ENCODE assay signal across 12 cellular contexts in the genomic region with DNA sequence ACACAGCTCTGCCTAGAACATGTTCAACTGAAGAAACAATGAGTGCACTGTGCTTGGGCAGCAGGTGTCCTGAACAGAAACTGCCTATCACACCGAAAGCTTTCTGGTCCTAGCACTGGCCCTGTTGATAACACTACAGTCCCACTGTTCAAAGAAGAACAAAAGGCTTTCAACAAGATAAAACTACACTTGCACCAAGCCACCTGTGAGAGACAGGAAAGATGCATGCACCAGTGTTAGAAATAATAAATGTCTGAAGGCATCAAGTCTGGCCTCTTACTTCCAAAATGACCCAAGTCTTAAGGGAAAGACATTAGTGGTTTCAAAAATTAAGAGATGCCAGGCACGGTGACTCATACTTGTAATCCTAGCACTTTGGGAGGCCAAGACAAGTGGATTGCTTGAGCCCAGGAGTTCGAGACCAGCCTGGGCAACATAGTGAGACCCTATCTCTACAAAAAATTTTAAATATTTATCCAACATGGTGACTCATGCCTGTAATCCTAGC.
DNase-seq lines count a peak whose midpoint lies in the region; ATAC-seq and TF ChIP-seq lines count a peak whose summit lies in the region.
"Had no signal": no experiment of that assay in that cellular context is flagged by ENCODE, and none has a peak within 500 bp of the region (broad histone marks: within the 10 kb centered on the region; RNA-seq: fewer than 3 reads in every experiment).

No MANE protein-coding gene starts in this region.

- no peak overlapping the region for H2BK12ac ChIP-seq in neuronal stem cell (ENCODE audit: low read length)

- no peak for TF ChIP-seq POLR2A in adrenal gland (IDR thresholded peaks at IDR 0.05)

- H3K27ac Mint-ChIP-seq in Caco-2 (ENCODE audit: unreplicated experiment) (peak overlapping the region; percentile 58), GM23338 (no peak overlapping the region)
- H3K27ac Mint-ChIP-seq: activated CD8-positive, alpha-beta T cell treated with anti-CD3 and anti-CD28 coated beads, Interleukin-2, amount 10 ng/mL, durations not matched to agents 7 days and 5 days had no signal

- H3K9me3 ChIP-seq in Caco-2 (no peaks in the 10 kb centered on the region), ectodermal cell (ENCODE audit: control insufficient read depth, low read length) (no peaks in the 10 kb centered on the region), neuronal stem cell (replicated peaks in 1 of 2; ENCODE audit: control insufficient read depth in 2 of 2, insufficient read depth in 1 of 2, low read depth in 1 of 2, low read length in 2 of 2) (no peaks in the 10 kb centered on the region), adrenal gland (replicated peaks in 1 of 3) (no peaks in the 10 kb centered on the region)

- H3K36me3 Mint-ChIP-seq in Caco-2 (ENCODE audit: insufficient read depth, unreplicated experiment) (peaks cover 34% of the 10 kb centered on the region), GM23338 (ENCODE audit: low read depth) (peaks cover 12% of the 10 kb centered on the region)

- H3K9me3 Mint-ChIP-seq in Caco-2 (ENCODE audit: unreplicated experiment) (no peaks in the 10 kb centered on the region), GM23338 (no peaks in the 10 kb centered on the region)

- H3K9me2 ChIP-seq in GM23338 (ENCODE audit: insufficient read depth), result no peaks in the 10 kb centered on the region

- H3K14ac ChIP-seq in neuronal stem cell (ENCODE audit: low read length), result no peak overlapping the region

- H3K79me1 ChIP-seq in neuronal stem cell (ENCODE audit: low read depth, low read length), result no peaks in the 10 kb centered on the region

- no peak overlapping the region for H4K8ac ChIP-seq in neuronal stem cell (ENCODE audit: low read depth, low read length)

- POLR2A ChIA-PET in Caco-2 (lab: Charles Lee), result no interaction called here

- H3K9ac ChIP-seq in neuronal stem cell (ENCODE audit: low read depth, low read length, poor library complexity), result no peak overlapping the region

- no peak overlapping the region for H4K91ac ChIP-seq in neuronal stem cell (ENCODE audit: low read depth, low read length, poor library complexity)

- H4K20me1 ChIP-seq in GM23338 (replicated peaks; ENCODE audit: insufficient read depth), result no peaks in the 10 kb centered on the region

- H2AFZ ChIP-seq in neuronal stem cell (ENCODE audit: low read length) (no peak overlapping the region), GM23338 (no peak overlapping the region)

- H2BK5ac ChIP-seq in neuronal stem cell (ENCODE audit: low read length), result no peak overlapping the region

- DNase-seq in Caco-2 (peak in 1 of 2 experiments; percentile 53), M059J (ENCODE audit: low read depth) (peak; percentile 87), neuronal stem cell (ENCODE audit: low spot score) (no peak), GM23338 (ENCODE audit: low spot score) (no peak), adrenal gland (no peak)
- DNase-seq in activated CD8-positive, alpha-beta memory T cell treated with anti-CD3 and anti-CD28 coated beads for 24 hours, result no peak
- DNase-seq: activated CD8-positive, alpha-beta T cell treated with anti-CD3 and anti-CD28 coated beads, Interleukin-2, amount 10 ng/mL, durations not matched to agents 7 days and 5 days; dermis blood vessel endothelial cell; NK-92 treated with Interleukin-12 subunit alpha and Interleukin-12 subunit beta, amount 100 ng/mL, for 24 hours had no signal

- H3K4me3 ChIP-seq in Caco-2 (ENCODE audit: low read depth, low read length) (no peak overlapping the region), ectodermal cell (ENCODE audit: insufficient read depth, low read depth, low read length) (no peak overlapping the region), neuronal stem cell (ENCODE audit: low read length in 2 of 2) (no peak overlapping the region), GM23338 (no peak overlapping the region), adrenal gland (no peak overlapping the region)

- H3F3A ChIP-seq in GM23338 (replicated peaks; ENCODE audit: low read depth), result no peaks in the 10 kb centered on the region

- intact Hi-C loops in Caco-2 (cut with micrococcal nuclease; ENCODE audit: unreplicated experiment) (loop anchor here (1.0 kb wide), 1 partner anchor 12 kb away; no protein-coding TSS in a partner anchor), adrenal gland (cut with DNase I) (loop anchor here in 1 of 2 donors (10.0 kb wide), 1 partner anchor 49 kb away; no protein-coding TSS in a partner anchor)

- CTCF ChIA-PET in Caco-2 (lab: Charles Lee), result interaction anchor here (0.7 to 1.4 kb wide), 2 partner anchors 66 to 298 kb away, joined by 3 to 10 read pairs; no protein-coding TSS in a partner anchor

- H3K4me1 ChIP-seq in Caco-2 (peaks cover 39% of the 10 kb centered on the region), ectodermal cell (ENCODE audit: control insufficient read depth, insufficient read depth, low read length) (peaks cover 24% of the 10 kb centered on the region), neuronal stem cell (ENCODE audit: control insufficient read depth in 2 of 2, insufficient read depth in 1 of 2, low read depth in 1 of 2, low read length in 2 of 2) (peaks cover 3 to 12% of the 10 kb centered on the region in 2 donors), GM23338 (ENCODE audit: insufficient read depth) (peaks cover 27% of the 10 kb centered on the region), adrenal gland (replicated peaks in 1 of 2) (peaks cover 29 to 37% of the 10 kb centered on the region in 2 donors)

- no peak overlapping the region for H2BK120ac ChIP-seq in neuronal stem cell (ENCODE audit: low read depth, low read length)

- peaks cover 50% of the 10 kb centered on the region for H3K79me2 ChIP-seq in GM23338 (replicated peaks; ENCODE audit: insufficient read depth)

- H3K18ac ChIP-seq in neuronal stem cell (ENCODE audit: low read length), result no peak overlapping the region

- H3K27ac ChIP-seq in ectodermal cell (ENCODE audit: insufficient read depth, low read depth, low read length, poor library complexity, severe bottlenecking) (peak overlapping the region; percentile 80), neuronal stem cell (replicated peaks; ENCODE audit: low read length) (peak overlapping the region; percentile 91), GM23338 (ENCODE audit: low read depth) (no peak overlapping the region; the same call in 1 of the 2 replicates), adrenal gland (no peak overlapping the region)
- H3K27ac ChIP-seq: HL-60 had no signal

- 70 to 79% methylated on average over 3 of the region's 3 CpGs for WGBS in ectodermal cell, 2 experiments
- WGBS in neuronal stem cell (ENCODE audit: extremely low coverage in 2 of 2, insufficient read length in 2 of 2, insufficient replicate concordance in 1 of 2), 2 donors, result no CpG with 5 or more reads among the region's 3 CpGs
- 83 to 88% (median 87%) methylated on average over 3 of the region's 3 CpGs for WGBS in adrenal gland, 4 donors

- no peak overlapping the region for H3K4ac ChIP-seq in neuronal stem cell (ENCODE audit: low read length)

- H2AK5ac ChIP-seq in neuronal stem cell (ENCODE audit: low read depth, low read length), result no peak overlapping the region

- H2BK15ac ChIP-seq in neuronal stem cell (ENCODE audit: low read length), result no peak overlapping the region

- peaks cover 2% of the 10 kb centered on the region; the same call in 1 of the 2 replicates for H3K36me3 ChIP-seq in Caco-2 (ENCODE audit: control insufficient read depth, insufficient read depth, low read length)
- H3K36me3 ChIP-seq in ectodermal cell (ENCODE audit: control insufficient read depth, insufficient read depth, low read length), result no peaks in the 10 kb centered on the region
- no peaks in the 10 kb centered on the region for H3K36me3 ChIP-seq in neuronal stem cell (replicated peaks in 1 of 2; ENCODE audit: control insufficient read depth in 2 of 2, insufficient read depth in 2 of 2, low read length in 2 of 2)
- H3K36me3 ChIP-seq in GM23338 (ENCODE audit: insufficient read depth), result no peaks in the 10 kb centered on the region
- H3K36me3 ChIP-seq in adrenal gland (replicated peaks in 1 of 2), result no peaks in the 10 kb centered on the region

- TF ChIP-seq CTCF in Caco-2 (IDR thresholded peaks at IDR 0.05; ENCODE audit: insufficient read depth in 1 of 2, low read depth in 1 of 2, low read length in 1 of 2, severe bottlenecking in 1 of 2, unreplicated experiment in 1 of 2) (no peak), GM23338 (conservative IDR thresholded peaks at IDR 0.05; ENCODE audit: low read depth in 2 of 2) (no peak), adrenal gland (IDR thresholded peaks at IDR 0.05) (no peak)

- H3K4me1 Mint-ChIP-seq in Caco-2 (ENCODE audit: low read depth, unreplicated experiment) (peaks cover 36% of the 10 kb centered on the region), GM23338 (peaks cover 32% of the 10 kb centered on the region)

- no peaks in the 10 kb centered on the region for H3K27me3 Mint-ChIP-seq in Caco-2 (ENCODE audit: insufficient read depth, unreplicated experiment)
- no peaks in the 10 kb centered on the region for H3K27me3 Mint-ChIP-seq in GM23338 (ENCODE audit: insufficient read depth, low read depth, poor library complexity)

- no peak overlapping the region for H3K4me2 ChIP-seq in neuronal stem cell (ENCODE audit: insufficient read depth, low read length, poor library complexity, severe bottlenecking)
- no peak overlapping the region for H3K4me2 ChIP-seq in GM23338

- H3K27me3 ChIP-seq in Caco-2 (replicated peaks; ENCODE audit: control insufficient read depth, insufficient read depth, low read length) (no peaks in the 10 kb centered on the region), ectodermal cell (ENCODE audit: control insufficient read depth, insufficient read depth, low read length, poor library complexity, severe bottlenecking) (no peaks in the 10 kb centered on the region), neuronal stem cell (ENCODE audit: control insufficient read depth in 3 of 3, insufficient read depth in 3 of 3, low read depth in 1 of 3, low read length in 3 of 3) (peaks cover 0 to 5% (median 0%) of the 10 kb centered on the region in 3 experiments), GM23338 (ENCODE audit: insufficient read depth) (no peaks in the 10 kb centered on the region), adrenal gland (no peaks in the 10 kb centered on the region)

- ATAC-seq in GM21528 (IDR thresholded peaks at IDR 0.05; ENCODE audit: low FRiP score, unreplicated experiment), result no peak
- ATAC-seq in GM23338, result no peak
- ATAC-seq: activated CD8-positive, alpha-beta T cell treated with anti-CD3 and anti-CD28 coated beads, Interleukin-2, amount 10 ng/mL, durations not matched to agents 7 days and 5 days had no signal

- H3K23ac ChIP-seq in neuronal stem cell (ENCODE audit: low read depth, low read length, poor library complexity), result no peak overlapping the region

- H3K4me3 Mint-ChIP-seq in Caco-2 (ENCODE audit: unreplicated experiment), result no peak overlapping the region
- H3K4me3 Mint-ChIP-seq in GM23338, result no peak overlapping the region
- H3K4me3 Mint-ChIP-seq: activated CD8-positive, alpha-beta T cell treated with anti-CD3 and anti-CD28 coated beads, Interleukin-2, amount 10 ng/mL, durations not matched to agents 7 days and 5 days had no signal

- BruUV-seq in Caco-2 (replicated peaks; lab: Mats Ljungman, UMichigan), result no TSS peak

TF ChIP-seq in GM23338, 12 proteins besides CTCF, POLR2A, EP300 and RAD21:
- TF ChIP-seq POLR2AphosphoS5 (IDR thresholded peaks at IDR 0.05; ENCODE audit: low read depth), result no peak

Comparison
In these comparisons a context has a peak if more than half of its experiments do, and no peak if none do; other contexts are left out.
1. H3K27ac ChIP-seq: peak in ectodermal cell (single experiment) and neuronal stem cell (single experiment); none in GM23338 (single experiment) and adrenal gland (0 of 5).